In the genomic region with DNA sequence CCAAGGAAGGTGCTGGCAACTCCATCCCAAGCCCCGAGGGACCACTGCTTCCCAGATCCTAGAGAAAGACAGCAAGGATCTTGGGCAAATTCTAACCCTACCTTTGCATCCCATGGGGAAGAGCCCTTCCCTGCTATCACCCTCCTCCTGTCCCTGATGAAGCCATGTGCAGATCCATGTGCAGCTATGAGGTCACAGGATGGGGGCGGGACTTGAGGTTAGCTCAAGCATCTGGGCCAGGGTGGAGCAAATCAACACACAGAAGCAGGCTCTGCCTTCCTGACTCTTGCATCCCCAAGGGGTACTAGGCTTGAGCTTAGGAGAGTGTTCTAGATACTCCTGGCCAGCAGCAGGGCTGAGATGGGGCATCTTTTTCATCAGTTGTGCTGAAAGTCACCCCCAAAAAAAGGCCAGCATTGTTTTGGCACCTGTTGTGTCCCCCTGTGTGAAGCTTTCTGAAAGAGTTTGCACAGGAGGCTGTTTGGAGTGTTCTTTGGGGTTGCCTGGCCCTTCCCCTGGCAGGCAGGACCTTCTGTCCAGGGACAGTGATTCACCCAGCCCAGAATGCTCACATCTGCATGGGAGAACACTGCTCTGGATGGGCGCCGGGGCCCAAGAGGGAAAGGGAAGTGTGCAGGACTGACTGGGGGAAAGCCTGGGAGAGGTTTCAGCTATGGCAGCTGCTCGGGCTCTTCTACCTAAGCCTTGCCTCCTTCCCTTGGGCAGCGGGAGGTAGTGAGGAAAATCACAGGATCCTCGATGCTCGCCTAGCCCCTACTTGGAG, we compare ENCODE assay signal across 8 cellular contexts. TPM values are rescaled to one million over a fixed set of nuclear protein-coding genes. Genes with fewer than 3 reads are reported as not detected.
DNase-seq lines count a peak whose midpoint lies in the region; ATAC-seq lines count a peak whose summit lies in the region.

No MANE protein-coding gene starts in this region.

- no peaks in the 10 kb centered on the region for H3K9me3 Mint-ChIP-seq in activated T-helper 1 cell treated with anti-CD3 and anti-CD28 coated beads, Interleukin-12 subunit alpha, Interleukin-12 subunit beta, Interleukin-2, Interleukin-4 antibody, amounts not matched to agents 30 ng/mL and 10 ng/mL and 1 ng/mL, durations not matched to agents 14 hours and 24 hours and 36 hours

- peak overlapping the region; percentile 26 for H3K4me3 Mint-ChIP-seq in activated T-helper 1 cell treated with anti-CD3 and anti-CD28 coated beads, Interleukin-12 subunit alpha, Interleukin-12 subunit beta, Interleukin-2, Interleukin-4 antibody, amounts not matched to agents 30 ng/mL and 10 ng/mL and 1 ng/mL, durations not matched to agents 14 hours and 24 hours and 36 hours

- H3K27me3 Mint-ChIP-seq in activated T-helper 1 cell treated with anti-CD3 and anti-CD28 coated beads, Interleukin-12 subunit alpha, Interleukin-12 subunit beta, Interleukin-2, Interleukin-4 antibody, amounts not matched to agents 30 ng/mL and 10 ng/mL and 1 ng/mL, durations not matched to agents 14 hours and 24 hours and 36 hours (ENCODE audit: insufficient read depth) = no peaks in the 10 kb centered on the region

- intact Hi-C loops in activated T-helper 1 cell treated with anti-CD3 and anti-CD28 coated beads, Interleukin-12 subunit alpha, Interleukin-12 subunit beta, Interleukin-2, Interleukin-4 antibody, amounts not matched to agents 30 ng/mL and 10 ng/mL and 1 ng/mL, durations not matched to agents 14 hours and 24 hours and 36 hours (cut with micrococcal nuclease) = no loop called here
- intact Hi-C loops in Right ventricle myocardium superior (cut with DNase I) = loop anchor here (5.0 kb wide), 1 partner anchor 33 kb away; no protein-coding TSS in a partner anchor
- intact Hi-C loops in posterior cingulate gyrus (cut with DNase I) = loop anchor here (5.0 kb wide), 1 partner anchor 33 kb away; no protein-coding TSS in a partner anchor

- peaks cover 1% of the 10 kb centered on the region for H3K36me3 Mint-ChIP-seq in activated T-helper 1 cell treated with anti-CD3 and anti-CD28 coated beads, Interleukin-12 subunit alpha, Interleukin-12 subunit beta, Interleukin-2, Interleukin-4 antibody, amounts not matched to agents 30 ng/mL and 10 ng/mL and 1 ng/mL, durations not matched to agents 14 hours and 24 hours and 36 hours (ENCODE audit: low read depth)

- DNase-seq in GM04504 (ENCODE audit: low read depth) = peak; percentile 27
- peak; percentile 29 for DNase-seq in NCI-H69 (lab: John Stamatoyannopoulos, UW)
- peak; percentile 64 for DNase-seq in activated T-helper 1 cell treated with anti-CD3 and anti-CD28 coated beads, Interleukin-12 subunit alpha, Interleukin-12 subunit beta, Interleukin-2, Interleukin-4 antibody, amounts not matched to agents 30 ng/mL and 10 ng/mL and 1 ng/mL, durations not matched to agents 14 hours and 24 hours and 36 hours (ENCODE audit: low spot score)
- DNase-seq in Right ventricle myocardium superior = peak; percentile 90
- peak; percentile 37 to 45 for DNase-seq in stimulated activated CD8-positive, alpha-beta memory T cell treated with anti-CD3 and anti-CD28 coated beads, Interleukin-2, amount 100 ng/mL, for 48 hours (ENCODE audit: low read depth in 2 of 2)
- no peak for DNase-seq in posterior cingulate gyrus
- no peak for DNase-seq in anterior cingulate cortex (lab: John Stamatoyannopoulos, UW)
- DNase-seq in globus pallidus (ENCODE audit: low spot score) = no peak

- H3K27ac Mint-ChIP-seq in activated T-helper 1 cell treated with anti-CD3 and anti-CD28 coated beads, Interleukin-12 subunit alpha, Interleukin-12 subunit beta, Interleukin-2, Interleukin-4 antibody, amounts not matched to agents 30 ng/mL and 10 ng/mL and 1 ng/mL, durations not matched to agents 14 hours and 24 hours and 36 hours = peak overlapping the region; percentile 82

- ATAC-seq in Right ventricle myocardium superior (ENCODE audit: poor library complexity) = peak; percentile 36

- H3K4me1 Mint-ChIP-seq in activated T-helper 1 cell treated with anti-CD3 and anti-CD28 coated beads, Interleukin-12 subunit alpha, Interleukin-12 subunit beta, Interleukin-2, Interleukin-4 antibody, amounts not matched to agents 30 ng/mL and 10 ng/mL and 1 ng/mL, durations not matched to agents 14 hours and 24 hours and 36 hours (ENCODE audit: low read depth) = peaks cover 70% of the 10 kb centered on the region

RNA-seq across cellular contexts. Expression of a gene that starts 50.8 kb away (rescaled TPM):
- total RNA-seq in activated T-helper 1 cell treated with anti-CD3 and anti-CD28 coated beads, Interleukin-12 subunit alpha, Interleukin-12 subunit beta, Interleukin-2, Interleukin-4 antibody, amounts not matched to agents 30 ng/mL and 10 ng/mL and 1 ng/mL, durations not matched to agents 14 hours and 24 hours and 36 hours = 97.9 and 101 TPM in 2 replicates
- total RNA-seq in Right ventricle myocardium superior = 20.7 TPM

Comparison
In these comparisons a context has a peak if more than half of its experiments do, and no peak if none do; other contexts are left out.
1. DNase-seq: peak in GM04504 (single experiment), NCI-H69 (single experiment), activated T-helper 1 cell treated with anti-CD3 and anti-CD28 coated beads, Interleukin-12 subunit alpha, Interleukin-12 subunit beta, Interleukin-2, Interleukin-4 antibody, amounts not matched to agents 30 ng/mL and 10 ng/mL and 1 ng/mL, durations not matched to agents 14 hours and 24 hours and 36 hours (single experiment), Right ventricle myocardium superior (single experiment) and stimulated activated CD8-positive, alpha-beta memory T cell treated with anti-CD3 and anti-CD28 coated beads, Interleukin-2, amount 100 ng/mL, for 48 hours (2 of 2); none in posterior cingulate gyrus (0 of 10), anterior cingulate cortex (0 of 58) and globus pallidus (single experiment).